ENCODE assay signal across 8 cellular contexts in the genomic region with DNA sequence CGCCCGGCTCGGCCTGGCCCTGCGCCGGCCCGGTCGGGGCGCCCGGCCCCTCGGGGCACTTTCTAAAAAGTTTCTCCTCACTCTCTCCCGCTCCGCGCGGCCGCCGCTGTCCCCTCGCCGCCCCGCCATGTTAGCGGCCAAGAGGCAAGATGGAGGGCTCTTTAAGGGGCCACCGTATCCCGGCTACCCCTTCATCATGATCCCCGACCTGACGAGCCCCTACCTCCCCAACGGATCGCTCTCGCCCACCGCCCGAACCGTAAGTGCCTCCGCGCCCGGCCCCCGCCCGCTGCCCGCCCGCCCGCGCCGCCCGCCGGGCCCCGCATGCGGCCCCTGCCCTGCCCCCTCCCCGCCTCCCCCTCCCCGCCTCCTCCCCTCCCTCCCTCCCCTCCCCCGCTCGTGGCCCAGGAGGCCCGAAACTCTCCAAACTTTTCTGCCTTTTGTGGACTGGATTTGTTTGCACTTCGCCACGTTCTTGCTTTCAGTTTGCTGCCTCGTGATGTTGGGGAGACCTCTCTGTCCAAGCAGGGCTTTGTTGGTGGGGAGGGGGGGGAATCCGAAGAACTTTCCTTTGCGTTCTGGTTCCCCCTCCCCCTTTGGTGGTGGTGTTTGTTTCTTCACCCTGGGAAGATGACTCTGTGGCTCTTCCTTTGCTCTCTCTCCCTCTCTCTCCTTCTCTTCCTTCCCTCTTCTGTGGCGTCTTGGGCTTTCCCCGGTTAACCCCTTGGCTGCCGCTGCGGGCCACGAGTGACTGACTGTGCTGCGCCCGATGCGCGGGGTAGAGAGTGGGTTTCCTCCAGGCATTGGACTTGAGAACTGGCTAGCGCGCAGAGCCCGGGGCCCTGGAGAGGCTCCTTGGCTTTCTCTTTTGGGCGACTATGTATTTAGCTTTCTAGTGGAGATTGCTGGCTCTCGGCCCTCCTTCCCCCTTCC. TPM values are rescaled to one million over a fixed set of nuclear protein-coding genes. Genes with fewer than 3 reads are reported as not detected.
A peak's percentile ranks its signal among the peaks of the same experiment; 100 is the strongest.
DNase-seq lines count a peak whose midpoint lies in the region; ATAC-seq, FAIRE-seq and TF ChIP-seq lines count a peak whose summit lies in the region.

No MANE protein-coding gene starts in this region.

- TF ChIP-seq EP300 in Ishikawa (IDR thresholded peaks at IDR 0.05; ENCODE audit: borderline replicate concordance), result no peak
- peak in 1 of 2 experiments; percentile 21; a peak in 2 of 4 replicates for TF ChIP-seq EP300 in HepG2 (IDR thresholded peaks at IDR 0.05; ENCODE audit: low read depth in 2 of 2, low read length in 2 of 2)
- TF ChIP-seq EP300 in HepG2 (CRISPR knock-in tag; IDR thresholded peaks at IDR 0.05; ENCODE audit: borderline replicate concordance), result no peak

- H3K4me1 Mint-ChIP-seq in CD4-positive, alpha-beta T cell (ENCODE audit: low read depth), result peaks cover 44% of the 10 kb centered on the region

- peak; percentile 35 for ATAC-seq in CD4-positive, alpha-beta T cell (ENCODE audit: poor library complexity)
- ATAC-seq in HepG2 (peak; percentile 5; the same call in 2 of the 3 replicates), GM18861 (IDR thresholded peaks at IDR 0.05; ENCODE audit: unreplicated experiment) (no peak)

- H3K27ac Mint-ChIP-seq in CD4-positive, alpha-beta T cell, result peak overlapping the region; percentile 79

- in situ Hi-C loops in HepG2 (cut with HindIII; ENCODE audit: extremely low pct_ligation_motif_present, low pct_unique_long_range_greater_than_20kb), result loop anchor here (5.0 to 10.0 kb wide), 2 partner anchors 139 to 387 kb away; no protein-coding TSS in a partner anchor

- peaks cover 19% of the 10 kb centered on the region for H3K36me3 Mint-ChIP-seq in CD4-positive, alpha-beta T cell (ENCODE audit: low read depth)

- CTCF ChIA-PET in CD4-positive, alpha-beta T cell (lab: Charles Lee), result no interaction called here
- CTCF ChIA-PET in HepG2 (lab: Yijun Ruan, JAX; ENCODE audit: low intra/inter-chr PET ratio, low total read pairs), result no interaction called here

- peak; percentile 4 to 11; a peak in 1 of 4 replicates for TF ChIP-seq POLR2A in HepG2 (IDR thresholded peaks at IDR 0.05; ENCODE audit: insufficient read depth in 1 of 2, low read depth in 2 of 2, low read length in 2 of 2)

- BruUV-seq in HepG2 (replicated peaks; lab: Mats Ljungman, UMichigan), result TSS peak; percentile 16

- no peak overlapping the region for H3K27ac ChIP-seq in CD4-positive, alpha-beta T cell (ENCODE audit: low read depth, low read length)
- H3K27ac ChIP-seq in VCaP (peak overlapping the region; percentile 78), colonic mucosa (peak overlapping the region; percentile 96), HepG2 (ENCODE audit: extremely low read length, insufficient read depth, low read length) (peak overlapping the region; percentile 97)

- H3K36me3 ChIP-seq in colonic mucosa (no peaks in the 10 kb centered on the region), HepG2 (replicated peaks in 1 of 2; ENCODE audit: control insufficient read depth in 1 of 2, insufficient read depth in 2 of 2, low read length in 2 of 2) (peaks cover 0 to 10% of the 10 kb centered on the region in 2 experiments; a peak in 3 of 5 replicates)

- H3K9me3 ChIP-seq in CD4-positive, alpha-beta T cell (ENCODE audit: control insufficient read depth, low read length), result no peaks in the 10 kb centered on the region
- H3K9me3 ChIP-seq in colonic mucosa (no peaks in the 10 kb centered on the region), HepG2 (ENCODE audit: low read length) (no peaks in the 10 kb centered on the region)

- intact Hi-C loops in CD4-positive, alpha-beta T cell (cut with DNase I, micrococcal nuclease), result no loop called here
- intact Hi-C loops in colonic mucosa (cut with DNase I) (loop anchor here (10.0 kb wide), 1 partner anchor 143 kb away; no protein-coding TSS in a partner anchor), HepG2 (cut with micrococcal nuclease; ENCODE audit: unreplicated experiment) (loop anchor here (5.0 to 10.0 kb wide), 3 partner anchors 113 to 209 kb away; no protein-coding TSS in a partner anchor)

- H3K4me1 ChIP-seq in colonic mucosa (peaks cover 6% of the 10 kb centered on the region), HepG2 (ENCODE audit: insufficient read depth, low read length) (peaks cover 54% of the 10 kb centered on the region)

- peaks cover 45% of the 10 kb centered on the region for H3K27me3 ChIP-seq in CD4-positive, alpha-beta T cell (ENCODE audit: control insufficient read depth, insufficient read depth, low read length)
- no peaks in the 10 kb centered on the region for H3K27me3 ChIP-seq in colonic mucosa
- H3K27me3 ChIP-seq in HepG2 (ENCODE audit: control insufficient read depth in 1 of 2, insufficient read depth in 2 of 2, low read length in 2 of 2), result no peaks in the 10 kb centered on the region; a peak in 1 of 5 replicates

- peak overlapping the region; percentile 94 for H3K4me3 Mint-ChIP-seq in CD4-positive, alpha-beta T cell

- POLR2A ChIA-PET in CD4-positive, alpha-beta T cell (lab: Charles Lee), result interaction anchor here (0.5 kb wide), 1 partner anchor 231 kb away, joined by 3 read pairs; no protein-coding TSS in a partner anchor
- POLR2A ChIA-PET in HepG2 (lab: Yijun Ruan, JAX), result interaction anchor here (1.2 kb wide), 1 partner anchor 209 kb away, joined by 3 read pairs; no protein-coding TSS in a partner anchor

- H3K9me3 Mint-ChIP-seq in CD4-positive, alpha-beta T cell, result no peaks in the 10 kb centered on the region

- FAIRE-seq in HepG2 (lab: Jason Lieb, UNC), result no peak

- H2AFZ ChIP-seq in HepG2 (ENCODE audit: low read length), result no peak overlapping the region

- peak overlapping the region; percentile 95 for H3K4me2 ChIP-seq in HepG2 (ENCODE audit: low read depth, low read length)

- peak in 7 of 10 experiments; percentile 7 to 45 (median 14) for DNase-seq in CD4-positive, alpha-beta T cell
- DNase-seq in colonic mucosa (peak; percentile 68), HepG2 (ENCODE audit: low spot score) (peak; percentile 86), NCI-H2029 (lab: John Stamatoyannopoulos, UW) (no peak)
- peak; percentile 55 for DNase-seq in stimulated activated CD4-positive, alpha-beta T cell treated with anti-CD3 and anti-CD28 coated beads, Interleukin-4, amount 100 ng/mL, for 1 hour

- H3K9ac ChIP-seq in colonic mucosa (ENCODE audit: low read depth in 2 of 2, low read length in 2 of 2) (peak overlapping the region; percentile 91 to 96), HepG2 (ENCODE audit: insufficient read depth, low read depth, low read length) (peak overlapping the region; percentile 93)

- 2% methylated on average over 29 of the region's 68 CpGs for WGBS in HepG2 (ENCODE audit: low lambda C conversion rate)

- TF ChIP-seq CTCF in CD4-positive, alpha-beta T cell (IDR thresholded peaks at IDR 0.05), result no peak
- TF ChIP-seq CTCF in VCaP (conservative IDR thresholded peaks at IDR 0.05), result no peak
- no peak for TF ChIP-seq CTCF in colonic mucosa (IDR thresholded peaks at IDR 0.05)
- TF ChIP-seq CTCF in HepG2 (CRISPR knock-in tag; IDR thresholded peaks at IDR 0.05), result no peak

- peaks cover 28% of the 10 kb centered on the region for H4K20me1 ChIP-seq in HepG2 (ENCODE audit: insufficient read depth, low read length)

- no peak for TF ChIP-seq RAD21 in Ishikawa (IDR thresholded peaks at IDR 0.05; ENCODE audit: low read depth)
- no peak for TF ChIP-seq RAD21 in HepG2 (CRISPR knock-in tag; IDR thresholded peaks at IDR 0.05)

- H3K79me2 ChIP-seq in HepG2 (ENCODE audit: insufficient read depth, low read length), result peaks cover 56% of the 10 kb centered on the region

- H3K4me3 ChIP-seq in colonic mucosa, result peak overlapping the region; percentile 59
- H3K4me3 ChIP-seq in HepG2 (replicated peaks in 1 of 3; ENCODE audit: insufficient read depth in 1 of 3, low read depth in 2 of 3, low read length in 3 of 3), result peak overlapping the region; percentile 90 to 95 (median 93)

- H3K27me3 Mint-ChIP-seq in CD4-positive, alpha-beta T cell, result peaks cover 56% of the 10 kb centered on the region

TF ChIP-seq in Ishikawa, 13 proteins besides CTCF, POLR2A, EP300 and RAD21:
- TF ChIP-seq ZBTB7A (IDR thresholded peaks at IDR 0.05; ENCODE audit: low read depth) (peak; percentile 29; the same call in 1 of the 2 replicates), TEAD4 (IDR thresholded peaks at IDR 0.05) (no peak), YY1 (IDR thresholded peaks at IDR 0.05; ENCODE audit: low read depth) (peak; percentile 88)

TF ChIP-seq in HepG2, 621 proteins besides CTCF, POLR2A, EP300 and RAD21 (continues in another document):
- no peak for TF ChIP-seq MAF1 (CRISPR knock-in tag; IDR thresholded peaks at IDR 0.05; ENCODE audit: borderline replicate concordance)
- TF ChIP-seq PPARG (CRISPR knock-in tag; conservative IDR thresholded peaks at IDR 0.05), result no peak
- TF ChIP-seq KAT7 (CRISPR knock-in tag; IDR thresholded peaks at IDR 0.05; ENCODE audit: borderline replicate concordance), result no peak; the same call in 1 of the 2 replicates
- no peak for TF ChIP-seq FOXC1 (CRISPR knock-in tag; IDR thresholded peaks at IDR 0.05; ENCODE audit: borderline replicate concordance)

RNA-seq across cellular contexts. Expression of gene TCF7L2, which starts 1.6 kb away (rescaled TPM):
- 1 to 10 TPM; 4.2 to 4.4 TPM for total RNA-seq in CD4-positive, alpha-beta T cell
- total RNA-seq in colonic mucosa, result 10 to 100 TPM; 65.1 to 98.9 TPM
- total RNA-seq in HepG2 (2016; rRNA removed; fragmentation: Illumina TruSeq; extraction: Trizol), result 3.5 and 3.9 TPM in 2 replicates
- total RNA-seq in HepG2 (2016; cell fraction: cytosol; rRNA removed; fragmentation: Illumina TruSeq; extraction: Trizol; ENCODE audit: low read depth), result 0.79 and 0.81 TPM in 2 replicates
- total RNA-seq in HepG2 (2016; cell fraction: insoluble cytoplasmic fraction; rRNA removed; fragmentation: Illumina TruSeq; extraction: Trizol), result 2.8 and 2.9 TPM in 2 replicates
- total RNA-seq in HepG2 (2016; cell fraction: membrane; rRNA removed; fragmentation: Illumina TruSeq; extraction: Trizol), result 2.6 and 2.9 TPM in 2 replicates
- 16.4 and 18.5 TPM in 2 replicates for total RNA-seq in HepG2 (2016; cell fraction: nucleus; rRNA removed; fragmentation: Illumina TruSeq; extraction: Trizol)
- polyA plus RNA-seq in HepG2 (2011; rRNA removed), result 13.7 and 14.5 TPM in 2 replicates
- polyA plus RNA-seq in HepG2 (2011; cell fraction: cytosol; rRNA removed), result 3.7 and 4.1 TPM in 2 replicates
- 43.1 and 52.5 TPM in 2 replicates for polyA plus RNA-seq in HepG2 (2011; cell fraction: nucleus; rRNA removed)
- polyA plus RNA-seq in HepG2 (2012), result 20.4 and 29.8 TPM in 2 replicates
- polyA plus RNA-seq in HepG2 (2016; cell fraction: cytosol; fragmentation: Illumina TruSeq; extraction: Trizol; ENCODE audit: low read depth), result 0.61 and 0.64 TPM in 2 replicates
- polyA plus RNA-seq in HepG2 (2016; cell fraction: insoluble cytoplasmic fraction; fragmentation: Illumina TruSeq; extraction: Trizol; ENCODE audit: low read depth), result 8.5 and 14.1 TPM in 2 replicates
- 2.6 and 3.5 TPM in 2 replicates for polyA plus RNA-seq in HepG2 (2016; cell fraction: membrane; fragmentation: Illumina TruSeq; extraction: Trizol; ENCODE audit: low read depth)
- 25.0 and 27.3 TPM in 2 replicates for polyA plus RNA-seq in HepG2 (2016; cell fraction: nucleus; fragmentation: Illumina TruSeq; extraction: Trizol; ENCODE audit: insufficient read depth, low read depth)
- 13.5 and 39.4 TPM in 2 replicates for polyA minus RNA-seq in HepG2 (2011; rRNA and poly(A)+ RNA removed; ENCODE audit: low replicate concordance)
- 13.6 and 18.3 TPM in 2 replicates for polyA minus RNA-seq in HepG2 (2011; cell fraction: cytosol; rRNA and poly(A)+ RNA removed)
- polyA minus RNA-seq in HepG2 (2011; cell fraction: nucleus; rRNA and poly(A)+ RNA removed), result 74.9 and 75.2 TPM in 2 replicates

Comparison
In these comparisons a context has a peak if more than half of its experiments do, and no peak if none do; other contexts are left out.
1. intact Hi-C loops: an anchor here in colonic mucosa (10.0 kb wide) and HepG2 (5.0 to 10.0 kb wide); none called in CD4-positive, alpha-beta T cell.